Comparison of ENCODE assay signal across 9 cellular contexts in the genomic region with DNA sequence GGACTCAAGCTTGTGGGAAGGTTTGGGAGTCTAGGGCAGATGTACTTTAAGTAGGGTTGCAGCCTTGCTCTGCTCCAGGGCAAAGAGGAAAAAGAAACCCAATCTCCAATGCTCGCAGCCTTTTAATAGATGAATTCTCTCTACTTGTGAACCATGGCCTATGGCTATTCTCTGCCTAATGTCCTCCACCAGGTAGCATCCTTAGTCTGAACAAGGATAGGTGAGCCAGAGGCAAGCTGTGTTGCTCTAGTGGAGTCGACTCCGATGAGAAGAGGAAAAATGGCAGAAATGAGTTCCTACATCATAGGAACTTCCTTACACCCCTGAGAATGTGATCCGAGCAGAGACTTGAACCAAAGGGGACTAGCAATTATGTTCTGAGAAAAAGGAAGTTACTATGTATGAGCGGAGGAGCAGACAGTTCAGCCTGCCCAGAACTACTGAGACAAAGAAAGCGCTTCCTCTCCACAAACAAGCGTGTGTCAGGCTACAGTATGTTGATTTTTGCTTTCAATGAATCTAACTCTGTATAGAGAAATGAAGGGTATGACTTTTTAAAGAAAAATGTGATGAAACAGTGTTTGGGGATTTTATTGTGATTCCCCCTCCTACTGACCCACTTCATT.
A peak's percentile ranks its signal among the peaks of the same experiment; 100 is the strongest.
DNase-seq lines count a peak whose midpoint lies in the region; ATAC-seq and TF ChIP-seq lines count a peak whose summit lies in the region.
"Had no signal": no experiment of that assay in that cellular context is flagged by ENCODE, and none has a peak within 500 bp of the region (broad histone marks: within the 10 kb centered on the region; RNA-seq: fewer than 3 reads in every experiment).

No MANE protein-coding gene starts in this region.

- no peak overlapping the region for H3K4me3 ChIP-seq in gastrocnemius medialis

- no peak for TF ChIP-seq POLR2A in gastrocnemius medialis (IDR thresholded peaks at IDR 0.05)

- no peak overlapping the region for H3K27ac ChIP-seq in gastrocnemius medialis

- no peaks in the 10 kb centered on the region for H3K4me1 ChIP-seq in gastrocnemius medialis

- peak; percentile 74 for ATAC-seq in GM19395 (IDR thresholded peaks at IDR 0.05; ENCODE audit: unreplicated experiment)
- peak; percentile 44 for ATAC-seq in HG03097 (IDR thresholded peaks at IDR 0.05; ENCODE audit: low FRiP score, unreplicated experiment)
- ATAC-seq in T-helper 17 cell, result peak; percentile 55
- no peak for ATAC-seq in gastrocnemius medialis

- H3K36me3 Mint-ChIP-seq in T-helper 17 cell (ENCODE audit: low read depth), result no peaks in the 10 kb centered on the region

- no peak overlapping the region for H3K4me3 Mint-ChIP-seq in T-helper 17 cell

- H3K27me3 Mint-ChIP-seq in T-helper 17 cell, result peaks cover 10% of the 10 kb centered on the region

- peaks cover 6% of the 10 kb centered on the region for H3K4me1 Mint-ChIP-seq in T-helper 17 cell

- TF ChIP-seq CTCF in gastrocnemius medialis (IDR thresholded peaks at IDR 0.05 in 4 of 5, conservative IDR thresholded peaks at IDR 0.05 in 1 of 5), result no peak

- no peaks in the 10 kb centered on the region for H3K36me3 ChIP-seq in gastrocnemius medialis

- intact Hi-C loops in gastrocnemius medialis (cut with DNase I; ENCODE audit: low total_unique reads), result no loop called here

- DNase-seq in AML-193 (lab: John Stamatoyannopoulos, UW), result peak; percentile 72 to 75
- no peak for DNase-seq in T-helper 17 cell
- no peak for DNase-seq in NCI-H2029 (lab: John Stamatoyannopoulos, UW)
- no peak for DNase-seq in GM19240 (ENCODE audit: insufficient read length, low spot score)
- DNase-seq in gastrocnemius medialis, result no peak
- DNase-seq in dermis blood vessel endothelial cell, result no peak
- DNase-seq: HCEC 1CT had no signal

- H3K27ac Mint-ChIP-seq in T-helper 17 cell, result no peak overlapping the region

- no peaks in the 10 kb centered on the region for H3K27me3 ChIP-seq in gastrocnemius medialis

- H3K9me3 ChIP-seq in T-helper 17 cell (ENCODE audit: control insufficient read depth, low read length, poor library complexity, severe bottlenecking) (no peaks in the 10 kb centered on the region), gastrocnemius medialis (no peaks in the 10 kb centered on the region)

- in situ Hi-C loops in gastrocnemius medialis (cut with MboI; ENCODE audit: low sequenced_read_pairs in 4 of 4), result no loop called here

Comparison
In these comparisons a context has a peak if more than half of its experiments do, and no peak if none do; other contexts are left out.
1. DNase-seq: peak in AML-193 (2 of 2); none in T-helper 17 cell (0 of 3), NCI-H2029 (single experiment), GM19240 (single experiment), gastrocnemius medialis (0 of 2) and dermis blood vessel endothelial cell (single experiment).
2. ATAC-seq: peak in GM19395 (single experiment), HG03097 (single experiment) and T-helper 17 cell (single experiment); none in gastrocnemius medialis (0 of 2).